ENCODE assay signal across 8 cellular contexts in the genomic region with DNA sequence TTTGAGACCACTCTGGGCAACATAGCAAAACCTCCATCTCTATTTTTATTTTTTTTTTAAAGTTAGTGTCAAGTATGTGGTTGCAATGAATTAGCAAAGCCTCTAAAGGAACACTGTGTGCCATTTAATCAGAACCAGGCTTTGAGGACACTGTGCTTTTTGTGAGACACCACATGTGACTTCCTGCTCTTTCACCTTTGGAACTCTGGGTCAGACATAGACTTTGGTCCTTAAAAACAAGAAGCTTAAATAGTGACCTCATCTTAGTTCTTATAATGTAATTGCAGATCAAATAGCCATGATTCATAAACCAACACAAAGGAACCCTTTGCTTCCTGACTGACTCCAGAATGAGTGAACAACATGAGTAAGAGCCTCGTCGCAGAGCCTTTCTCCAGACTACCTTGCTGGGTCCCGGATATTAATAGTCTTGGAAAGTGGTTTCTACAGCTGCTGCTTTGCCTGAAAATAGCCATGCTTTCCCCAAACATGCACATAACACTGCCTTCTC.
DNase-seq lines count a peak whose midpoint lies in the region; TF ChIP-seq lines count a peak whose summit lies in the region.
"Not testable (repeated sequence)": the region's sequence is repeated elsewhere in the genome, so short reads cannot be mapped to it uniquely, and the experiment has no call there.

No MANE protein-coding gene starts in this region.

- H3K9me3 ChIP-seq in breast epithelium; liver (ENCODE audit: control insufficient read depth in 4 of 4, low read length in 3 of 4); vagina: not testable (repeated sequence)

- H3K27ac ChIP-seq in breast epithelium (peak overlapping the region; percentile 29 to 45), liver (ENCODE audit: low read depth in 1 of 2, low read length in 2 of 2) (peak overlapping the region; percentile 68 to 82), rectal smooth muscle tissue (ENCODE audit: low read depth, low read length) (peak overlapping the region; percentile 65), vagina (peak overlapping the region; percentile 42)

- not testable (repeated sequence) for H3K4me1 ChIP-seq in breast epithelium; liver (ENCODE audit: control insufficient read depth in 4 of 4, insufficient read depth in 4 of 4, low read length in 3 of 4); rectal smooth muscle tissue (ENCODE audit: control insufficient read depth, insufficient read depth, low read length)
- H3K4me1 ChIP-seq in vagina: peaks cover 13% of the 10 kb centered on the region

- intact Hi-C loops in breast epithelium (cut with DNase I; ENCODE audit: low total_unique reads); vagina (cut with DNase I): not testable (repeated sequence)

- peak; percentile 75; the same call in 1 of the 2 replicates for TF ChIP-seq EP300 in Ishikawa (IDR thresholded peaks at IDR 0.05; ENCODE audit: borderline replicate concordance)

- WGBS in liver: 58% methylated on average over 3 of the region's 3 CpGs

- H3K27me3 ChIP-seq in breast epithelium; liver (ENCODE audit: control insufficient read depth in 4 of 4, insufficient read depth in 4 of 4, low read length in 3 of 4); rectal smooth muscle tissue (ENCODE audit: control insufficient read depth, insufficient read depth, low read length); vagina: not testable (repeated sequence)

- H3K9ac ChIP-seq in liver (ENCODE audit: low read depth in 1 of 2, low read length in 2 of 2): peak overlapping the region in 1 of 2 donors; percentile 8
- H3K9ac ChIP-seq in rectal smooth muscle tissue (ENCODE audit: low read length): not testable (repeated sequence)

- TF ChIP-seq RAD21 in Ishikawa (IDR thresholded peaks at IDR 0.05; ENCODE audit: low read depth): not testable (repeated sequence)
- peak; percentile 27 to 47 for TF ChIP-seq RAD21 in liver (IDR thresholded peaks at IDR 0.05)

- peak; percentile 46 for DNase-seq in DMS53 treated with DMSO at 0.1 percent for 48 hours (lab: John Stamatoyannopoulos, UW; ENCODE audit: unreplicated experiment)
- peak; percentile 90 for DNase-seq in SW480 (ENCODE audit: low spot score)
- DNase-seq in breast epithelium (ENCODE audit: low spot score in 2 of 2); vagina (ENCODE audit: extremely low spot score in 2 of 2): not testable (repeated sequence)
- DNase-seq in fibroblast of peridontal ligament (ENCODE audit: extremely low read depth): peak; percentile 87

- TF ChIP-seq POLR2A in breast epithelium (IDR thresholded peaks at IDR 0.05); vagina (IDR thresholded peaks at IDR 0.05): not testable (repeated sequence)

- H3K36me3 ChIP-seq in breast epithelium; liver (ENCODE audit: control insufficient read depth in 4 of 4, insufficient read depth in 3 of 4, low read depth in 1 of 4, low read length in 3 of 4); rectal smooth muscle tissue (ENCODE audit: control insufficient read depth, insufficient read depth, low read length); vagina: not testable (repeated sequence)

- not testable (repeated sequence) for TF ChIP-seq CTCF in breast epithelium (IDR thresholded peaks at IDR 0.05); liver (IDR thresholded peaks at IDR 0.05; ENCODE audit: low read depth, low read length, missing input control); vagina (IDR thresholded peaks at IDR 0.05)

- not testable (repeated sequence) for H3K4me3 ChIP-seq in breast epithelium; liver (ENCODE audit: low read depth in 1 of 3, low read length in 3 of 3); rectal smooth muscle tissue (ENCODE audit: low read length); vagina

TF ChIP-seq in Ishikawa, 13 proteins besides CTCF, POLR2A, EP300 and RAD21:
- TF ChIP-seq, protein P1, sequence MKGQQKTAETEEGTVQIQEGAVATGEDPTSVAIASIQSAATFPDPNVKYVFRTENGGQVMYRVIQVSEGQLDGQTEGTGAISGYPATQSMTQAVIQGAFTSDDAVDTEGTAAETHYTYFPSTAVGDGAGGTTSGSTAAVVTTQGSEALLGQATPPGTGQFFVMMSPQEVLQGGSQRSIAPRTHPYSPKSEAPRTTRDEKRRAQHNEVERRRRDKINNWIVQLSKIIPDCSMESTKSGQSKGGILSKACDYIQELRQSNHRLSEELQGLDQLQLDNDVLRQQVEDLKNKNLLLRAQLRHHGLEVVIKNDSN (IDR thresholded peaks at IDR 0.05): 0 out of 2 replicates have a peak, but pooled peaks have one; percentile 23
- TF ChIP-seq FOXM1 (IDR thresholded peaks at IDR 0.05; ENCODE audit: borderline replicate concordance, low read depth) (peak; percentile 59; the same call in 1 of the 2 replicates), TCF12 (IDR thresholded peaks at IDR 0.05; ENCODE audit: low read depth) (peak; percentile 52; the same call in 1 of the 2 replicates), TEAD4 (IDR thresholded peaks at IDR 0.05) (peak; percentile 51)
- TF ChIP-seq, protein P2, sequence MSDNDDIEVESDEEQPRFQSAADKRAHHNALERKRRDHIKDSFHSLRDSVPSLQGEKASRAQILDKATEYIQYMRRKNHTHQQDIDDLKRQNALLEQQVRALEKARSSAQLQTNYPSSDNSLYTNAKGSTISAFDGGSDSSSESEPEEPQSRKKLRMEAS (IDR thresholded peaks at IDR 0.05): peak; percentile 31; the same call in 1 of the 2 replicates

TF ChIP-seq in liver, 16 proteins besides CTCF, POLR2A, EP300 and RAD21:
- TF ChIP-seq JUND (IDR thresholded peaks at IDR 0.05) (peak; percentile 85 to 90), NR2F2 (IDR thresholded peaks at IDR 0.05) (peak; percentile 98), HNF4G (IDR thresholded peaks at IDR 0.05) (peak; percentile 55), GABPA (IDR thresholded peaks at IDR 0.05 in 1 of 2, conservative IDR thresholded peaks at IDR 0.05 in 1 of 2) (peak in 1 of 2 donors; percentile 15), RXRA (IDR thresholded peaks at IDR 0.05) (peak; percentile 74 to 85), YY1 (IDR thresholded peaks at IDR 0.05) (peak; percentile 37), SP1 (IDR thresholded peaks at IDR 0.05) (peak; percentile 94), HNF4A (conservative IDR thresholded peaks at IDR 0.05) (peak; percentile 81 to 90)
- TF ChIP-seq, protein P3, sequence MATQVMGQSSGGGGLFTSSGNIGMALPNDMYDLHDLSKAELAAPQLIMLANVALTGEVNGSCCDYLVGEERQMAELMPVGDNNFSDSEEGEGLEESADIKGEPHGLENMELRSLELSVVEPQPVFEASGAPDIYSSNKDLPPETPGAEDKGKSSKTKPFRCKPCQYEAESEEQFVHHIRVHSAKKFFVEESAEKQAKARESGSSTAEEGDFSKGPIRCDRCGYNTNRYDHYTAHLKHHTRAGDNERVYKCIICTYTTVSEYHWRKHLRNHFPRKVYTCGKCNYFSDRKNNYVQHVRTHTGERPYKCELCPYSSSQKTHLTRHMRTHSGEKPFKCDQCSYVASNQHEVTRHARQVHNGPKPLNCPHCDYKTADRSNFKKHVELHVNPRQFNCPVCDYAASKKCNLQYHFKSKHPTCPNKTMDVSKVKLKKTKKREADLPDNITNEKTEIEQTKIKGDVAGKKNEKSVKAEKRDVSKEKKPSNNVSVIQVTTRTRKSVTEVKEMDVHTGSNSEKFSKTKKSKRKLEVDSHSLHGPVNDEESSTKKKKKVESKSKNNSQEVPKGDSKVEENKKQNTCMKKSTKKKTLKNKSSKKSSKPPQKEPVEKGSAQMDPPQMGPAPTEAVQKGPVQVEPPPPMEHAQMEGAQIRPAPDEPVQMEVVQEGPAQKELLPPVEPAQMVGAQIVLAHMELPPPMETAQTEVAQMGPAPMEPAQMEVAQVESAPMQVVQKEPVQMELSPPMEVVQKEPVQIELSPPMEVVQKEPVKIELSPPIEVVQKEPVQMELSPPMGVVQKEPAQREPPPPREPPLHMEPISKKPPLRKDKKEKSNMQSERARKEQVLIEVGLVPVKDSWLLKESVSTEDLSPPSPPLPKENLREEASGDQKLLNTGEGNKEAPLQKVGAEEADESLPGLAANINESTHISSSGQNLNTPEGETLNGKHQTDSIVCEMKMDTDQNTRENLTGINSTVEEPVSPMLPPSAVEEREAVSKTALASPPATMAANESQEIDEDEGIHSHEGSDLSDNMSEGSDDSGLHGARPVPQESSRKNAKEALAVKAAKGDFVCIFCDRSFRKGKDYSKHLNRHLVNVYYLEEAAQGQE (IDR thresholded peaks at IDR 0.05): peak; percentile 17
